23 cellular contexts compared by ENCODE assay signal in the genomic region with DNA sequence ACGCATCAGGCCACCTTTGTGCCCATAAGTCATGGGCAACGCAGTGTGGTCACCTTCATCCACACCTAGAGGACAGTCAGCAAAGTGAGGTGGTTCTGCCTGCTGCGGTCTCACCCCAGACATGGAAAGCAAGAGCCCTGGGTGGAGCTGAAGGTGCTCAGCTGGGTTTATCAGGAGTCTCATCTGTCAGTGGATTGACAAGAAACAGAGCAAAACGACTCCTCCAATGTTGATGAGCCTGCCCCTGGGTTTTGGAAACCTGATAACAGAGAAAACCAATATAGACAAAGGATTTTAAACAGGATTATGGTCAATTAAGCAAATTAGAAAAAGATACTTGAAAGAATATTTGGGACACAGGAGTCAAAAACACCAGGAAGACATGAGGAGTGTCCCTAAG.
"Had no signal": no experiment of that assay in that cellular context is flagged by ENCODE, and none has a peak within 500 bp of the region (broad histone marks: within the 10 kb centered on the region; RNA-seq: fewer than 3 reads in every experiment).

No MANE protein-coding gene starts in this region.

- H3K27me3 ChIP-seq: foreskin keratinocyte, hepatocyte, left lung, neural progenitor cell, transverse colon, uterus had no signal

- H3K9ac ChIP-seq: neural progenitor cell had no signal

- H3K4me3 ChIP-seq: hepatocyte, left lung, lung, neural progenitor cell, prostate gland, transverse colon, uterus had no signal

- H3K4me1 Mint-ChIP-seq: neural progenitor cell had no signal

- H3K4me1 ChIP-seq: foreskin keratinocyte, neural progenitor cell, prostate gland, uterus had no signal

- H3K27me3 Mint-ChIP-seq: activated CD4-positive, alpha-beta T cell treated with anti-CD3 and anti-CD28 coated beads, Interleukin-2, amount 10 ng/mL, durations not matched to agents 24 days and 14 days; activated CD8-positive, alpha-beta memory T cell treated with anti-CD3 and anti-CD28 coated beads, Interleukin-2, amount 10 ng/mL, durations not matched to agents 7 days and 5 days; activated CD8-positive, alpha-beta T cell treated with anti-CD3 and anti-CD28 coated beads for 36 hours; activated naive CD8-positive, alpha-beta T cell had no signal

- H3K79me2 ChIP-seq: hepatocyte had no signal

- DNase-seq: activated CD4-positive, alpha-beta T cell treated with anti-CD3 and anti-CD28 coated beads, Interleukin-2, amount 10 ng/mL, durations not matched to agents 24 days and 14 days; activated CD8-positive, alpha-beta memory T cell treated with anti-CD3 and anti-CD28 coated beads, Interleukin-2, amount 10 ng/mL, durations not matched to agents 7 days and 5 days; activated CD8-positive, alpha-beta T cell treated with anti-CD3 and anti-CD28 coated beads for 36 hours; activated gamma-delta T cell treated with Interleukin-2 at 50 U/mL for 16 hours; activated T-cell treated with anti-CD3 and anti-CD28 coated beads for 4 hours; central memory CD4-positive, alpha-beta T cell; effector memory CD4-positive, alpha-beta T cell; foreskin keratinocyte; immature natural killer cell; kidney glomerular epithelial cell; left lung; naive thymus-derived CD4-positive, alpha-beta T cell; stimulated activated CD4-positive, alpha-beta T cell treated with anti-CD3 and anti-CD28 coated beads, Interleukin-2, amount 100 ng/mL, for 48 hours; stimulated activated CD8-positive, alpha-beta memory T cell treated with anti-CD3 and anti-CD28 coated beads, Interleukin-4, amount 100 ng/mL, for 48 hours; stimulated activated naive B cell treated with anti-CD40 and anti-IgM and Interleukin-4, amounts not matched to agents 10 μg/mL and 1 μg/mL and 100 μg/mL, for 72 hours; transverse colon; uterus had no signal

- H3K36me3 ChIP-seq: left lung, neural progenitor cell, prostate gland, transverse colon, uterus had no signal

- H3K4me3 Mint-ChIP-seq: activated CD4-positive, alpha-beta T cell treated with anti-CD3 and anti-CD28 coated beads, Interleukin-2, amount 10 ng/mL, durations not matched to agents 24 days and 14 days; activated CD8-positive, alpha-beta memory T cell treated with anti-CD3 and anti-CD28 coated beads, Interleukin-2, amount 10 ng/mL, durations not matched to agents 7 days and 5 days; activated CD8-positive, alpha-beta T cell treated with anti-CD3 and anti-CD28 coated beads for 36 hours; activated naive CD8-positive, alpha-beta T cell; immature natural killer cell; naive thymus-derived CD4-positive, alpha-beta T cell; neural progenitor cell; stimulated activated naive B cell treated with anti-CD40 and anti-IgM and Interleukin-4, amounts not matched to agents 10 μg/mL and 1 μg/mL and 100 μg/mL, for 72 hours had no signal

- H3K9me3 ChIP-seq: left lung, prostate gland, transverse colon, uterus had no signal

- H3K36me3 Mint-ChIP-seq: activated CD8-positive, alpha-beta memory T cell treated with anti-CD3 and anti-CD28 coated beads, Interleukin-2, amount 10 ng/mL, durations not matched to agents 7 days and 5 days; activated naive CD8-positive, alpha-beta T cell; naive thymus-derived CD4-positive, alpha-beta T cell; neural progenitor cell; stimulated activated naive B cell treated with anti-CD40 and anti-IgM and Interleukin-4, amounts not matched to agents 10 μg/mL and 1 μg/mL and 100 μg/mL, for 72 hours had no signal

- H3K4me2 ChIP-seq: hepatocyte, neural progenitor cell had no signal

- H3K9me3 Mint-ChIP-seq: activated CD4-positive, alpha-beta T cell treated with anti-CD3 and anti-CD28 coated beads, Interleukin-2, amount 10 ng/mL, durations not matched to agents 24 days and 14 days; activated CD8-positive, alpha-beta T cell treated with anti-CD3 and anti-CD28 coated beads for 36 hours; immature natural killer cell; naive thymus-derived CD4-positive, alpha-beta T cell; stimulated activated naive B cell treated with anti-CD40 and anti-IgM and Interleukin-4, amounts not matched to agents 10 μg/mL and 1 μg/mL and 100 μg/mL, for 72 hours had no signal

- H3K27ac Mint-ChIP-seq: activated CD4-positive, alpha-beta T cell treated with anti-CD3 and anti-CD28 coated beads, Interleukin-2, amount 10 ng/mL, durations not matched to agents 24 days and 14 days; activated CD8-positive, alpha-beta memory T cell treated with anti-CD3 and anti-CD28 coated beads, Interleukin-2, amount 10 ng/mL, durations not matched to agents 7 days and 5 days; activated CD8-positive, alpha-beta T cell treated with anti-CD3 and anti-CD28 coated beads for 36 hours; activated naive CD8-positive, alpha-beta T cell; immature natural killer cell; neural progenitor cell; stimulated activated naive B cell treated with anti-CD40 and anti-IgM and Interleukin-4, amounts not matched to agents 10 μg/mL and 1 μg/mL and 100 μg/mL, for 72 hours had no signal

- H3K27ac ChIP-seq: foreskin keratinocyte, hepatocyte, left lung, neural progenitor cell, prostate gland, transverse colon, uterus had no signal

- ATAC-seq: activated CD4-positive, CD25-positive, alpha-beta regulatory T cell treated with anti-CD3 and anti-CD28 coated beads, Interleukin-2, amount 50 U/mL, for 24 hours; activated CD8-positive, alpha-beta memory T cell treated with anti-CD3 and anti-CD28 coated beads, Interleukin-2, amount 10 ng/mL, durations not matched to agents 7 days and 5 days; activated CD8-positive, alpha-beta T cell treated with anti-CD3 and anti-CD28 coated beads for 36 hours; foreskin keratinocyte; left lung; naive thymus-derived CD4-positive, alpha-beta T cell had no signal

- H2AFZ ChIP-seq: hepatocyte, neural progenitor cell had no signal
